Comparison of ENCODE assay signal across 20 cellular contexts in the genomic region with DNA sequence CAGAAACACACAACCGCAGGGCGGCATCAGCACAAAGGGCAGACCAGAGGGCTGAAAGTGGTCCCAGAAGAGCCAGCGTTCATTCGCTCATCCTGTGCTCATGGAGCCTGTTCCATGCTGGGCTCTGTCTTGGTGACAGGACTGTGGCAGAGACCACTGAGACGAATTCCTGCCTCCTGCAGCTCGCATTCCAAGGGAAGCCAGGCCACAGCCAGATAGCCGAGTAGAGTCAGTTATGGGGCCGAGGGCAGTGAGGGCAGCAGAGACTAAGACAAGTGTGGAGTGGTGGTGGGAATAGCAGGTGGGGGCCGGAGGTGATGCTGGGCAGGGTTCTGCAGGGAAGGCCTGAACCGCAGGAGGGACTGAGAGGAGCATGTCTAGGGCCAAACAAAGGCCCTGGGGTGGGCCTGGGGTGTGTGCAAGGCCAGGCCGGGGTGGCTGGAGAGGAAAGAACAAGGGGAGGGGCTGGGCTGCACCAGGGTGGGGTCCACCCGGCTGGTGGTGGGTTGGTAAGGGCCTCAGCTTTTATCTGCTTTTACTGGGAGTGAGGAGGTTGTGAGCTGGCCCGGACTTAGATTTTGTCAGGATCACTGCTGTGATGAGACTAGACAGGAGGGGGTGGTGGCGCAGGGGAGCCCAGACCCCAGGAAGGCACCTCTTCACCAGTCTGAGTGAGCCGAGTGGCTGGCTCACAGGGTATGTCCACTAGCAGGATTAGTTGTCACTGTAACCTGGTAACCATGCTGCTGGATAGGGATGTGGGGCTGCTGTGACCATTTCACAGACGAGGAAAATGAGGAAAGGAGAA. TPM values are rescaled to one million over a fixed set of nuclear protein-coding genes. Genes with fewer than 3 reads are reported as not detected.
A peak's percentile ranks its signal among the peaks of the same experiment; 100 is the strongest.
DNase-seq lines count a peak whose midpoint lies in the region; ATAC-seq, FAIRE-seq and TF ChIP-seq lines count a peak whose summit lies in the region.
"Had no signal": no experiment of that assay in that cellular context is flagged by ENCODE, and none has a peak within 500 bp of the region (broad histone marks: within the 10 kb centered on the region; RNA-seq: fewer than 3 reads in every experiment).

No MANE protein-coding gene starts in this region.

- TF ChIP-seq CTCF in BE2C (IDR thresholded peaks at IDR 0.05; ENCODE audit: low read depth, low read length) = no peak
- TF ChIP-seq CTCF in D721Med (IDR thresholded peaks at IDR 0.05; ENCODE audit: insufficient read depth, missing control alignments) = no peak
- no peak for TF ChIP-seq CTCF in left ventricle myocardium inferior (IDR thresholded peaks at IDR 0.05; ENCODE audit: borderline replicate concordance)
- no peak for TF ChIP-seq CTCF in osteoblast (IDR thresholded peaks at IDR 0.05; ENCODE audit: extremely low read depth, low read depth, low read length)

- no peak overlapping the region for H2AFZ ChIP-seq in osteoblast (ENCODE audit: low read length)

- no peak overlapping the region for H3K27ac ChIP-seq in left ventricle myocardium inferior (replicated peaks)
- H3K27ac ChIP-seq in osteoblast (ENCODE audit: low read depth, low read length) = no peak overlapping the region
- H3K27ac ChIP-seq: colonic mucosa, esophagus muscularis mucosa, pancreas, thoracic aorta had no signal

- H3K4me3 ChIP-seq in BE2C (ENCODE audit: low read depth, low read length) (no peak overlapping the region), left ventricle myocardium inferior (no peak overlapping the region), osteoblast (ENCODE audit: insufficient read depth, low read length) (no peak overlapping the region)
- H3K4me3 ChIP-seq: colonic mucosa, esophagus muscularis mucosa, pancreas, thoracic aorta had no signal

- H3K4me1 ChIP-seq in BE2C = no peaks in the 10 kb centered on the region
- H3K4me1 ChIP-seq in left ventricle myocardium inferior = peaks cover 4% of the 10 kb centered on the region
- H3K4me1 ChIP-seq in osteoblast (ENCODE audit: insufficient read depth, low read length) = no peaks in the 10 kb centered on the region
- H3K4me1 ChIP-seq: colonic mucosa, pancreas had no signal

- H3K9me3 ChIP-seq in BE2C = no peaks in the 10 kb centered on the region
- H3K9me3 ChIP-seq in left ventricle myocardium inferior (replicated peaks) = no peaks in the 10 kb centered on the region
- no peaks in the 10 kb centered on the region for H3K9me3 ChIP-seq in osteoblast (ENCODE audit: low read depth, low read length)
- H3K9me3 ChIP-seq: colonic mucosa, esophagus muscularis mucosa, pancreas, thoracic aorta had no signal

- no peaks in the 10 kb centered on the region for H3K27me3 ChIP-seq in BE2C
- no peaks in the 10 kb centered on the region for H3K27me3 ChIP-seq in left ventricle myocardium inferior (ENCODE audit: low read depth)
- H3K27me3 ChIP-seq in osteoblast (ENCODE audit: insufficient read depth, low read length) = no peaks in the 10 kb centered on the region
- H3K27me3 ChIP-seq: colonic mucosa, esophagus muscularis mucosa, pancreas had no signal

- no peak for FAIRE-seq in D721Med (lab: Jason Lieb, UNC)
- FAIRE-seq: pancreas had no signal

- peak; percentile 4 for DNase-seq in BE2C
- DNase-seq in D721Med (ENCODE audit: insufficient read length, low spot score) = peak; percentile 3
- DNase-seq in left ventricle myocardium inferior = peak; percentile 4
- DNase-seq in osteoblast (ENCODE audit: insufficient read length, low spot score, missing footprints) = peak; percentile 69
- no peak for DNase-seq in superior temporal gyrus (ENCODE audit: extremely low spot score)
- DNase-seq: activated B cell treated with CpG ODN at 0.5 μM for 24 hours; activated T-cell treated with anti-CD3 and anti-CD28 coated beads, Interleukin-2, amount 50 U/mL, for 4 hours; colonic mucosa; DND-41; NCI-H146; NCI-H510A; PC-3; SW 1271 had no signal

- intact Hi-C loops in left ventricle myocardium inferior (cut with micrococcal nuclease) = no loop called here

- no peaks in the 10 kb centered on the region for H3K79me2 ChIP-seq in osteoblast (ENCODE audit: insufficient read depth, low read length)

- no peaks in the 10 kb centered on the region for H4K20me1 ChIP-seq in osteoblast (ENCODE audit: insufficient read depth, low read length)

- H3K36me3 ChIP-seq in BE2C (no peaks in the 10 kb centered on the region), left ventricle myocardium inferior (no peaks in the 10 kb centered on the region), osteoblast (ENCODE audit: insufficient read depth, low read length) (no peaks in the 10 kb centered on the region)
- H3K36me3 ChIP-seq: colonic mucosa, esophagus muscularis mucosa, pancreas, thoracic aorta had no signal

- no peak overlapping the region for H3K4me2 ChIP-seq in osteoblast (ENCODE audit: insufficient read depth, low read length)

- ATAC-seq in HG02981 (IDR thresholded peaks at IDR 0.05; ENCODE audit: unreplicated experiment) (no peak), HG03442 (IDR thresholded peaks at IDR 0.05; ENCODE audit: unreplicated experiment) (no peak)
- ATAC-seq: activated T-cell treated with anti-CD3 and anti-CD28 coated beads, Interleukin-2, amount 50 U/mL, for 4 hours; pancreas; PC-3 had no signal

RNA-seq across cellular contexts. Expression of a gene that starts 6.3 kb away (rescaled TPM):
- polyA plus RNA-seq in BE2C (2012; ENCODE audit: insufficient read depth, insufficient read length, low read depth) = not detected
- total RNA-seq in left ventricle myocardium inferior = not detected
- total RNA-seq in osteoblast = not detected in 2 replicates
- total RNA-seq: activated B cell treated with CpG ODN at 0.5 μM for 24 hours; activated T-cell treated with anti-CD3 and anti-CD28 coated beads, Interleukin-2, amount 50 U/mL, for 4 hours; colonic mucosa; esophagus muscularis mucosa; LHCN-M2; lung microvascular endothelial cell had no signal
- polyA plus RNA-seq: pancreas had no signal
